ENCODE assay signal across 27 cellular contexts in genomic region chr6:31935829-31936228, GRCh38.
"Had no signal": no experiment of that assay in that cellular context is flagged by ENCODE, and none has a peak within 500 bp of the region (broad histone marks: within the 10 kb centered on the region; RNA-seq: fewer than 3 reads in every experiment).

No MANE protein-coding gene starts in this region.

- H3K9me3 Mint-ChIP-seq: activated CD4-positive, alpha-beta memory T cell treated with anti-CD3 and anti-CD28 coated beads for 36 hours; activated CD4-positive, alpha-beta T cell treated with anti-CD3 and anti-CD28 coated beads, Interleukin-2, amount 10 ng/mL, durations not matched to agents 7 days and 5 days; activated naive CD4-positive, alpha-beta T cell treated with anti-CD3 and anti-CD28 coated beads for 36 hours; activated naive CD8-positive, alpha-beta T cell treated with anti-CD3 and anti-CD28 coated beads, Interleukin-2, amount 10 ng/mL, durations not matched to agents 7 days and 5 days; activated T-cell treated with anti-CD3 and anti-CD28 coated beads, Interleukin-2, amount 50 U/mL, for 4 hours; T-cell had no signal

- H3K27ac ChIP-seq: adrenal gland, SK-N-MC had no signal

- ATAC-seq: activated T-cell treated with anti-CD3 and anti-CD28 coated beads, Interleukin-2, amount 50 U/mL, for 4 hours; Panc1; Right ventricle myocardium inferior; T-cell had no signal

- H3K4me3 Mint-ChIP-seq: activated CD4-positive, alpha-beta memory T cell treated with anti-CD3 and anti-CD28 coated beads for 36 hours; activated CD4-positive, alpha-beta T cell treated with anti-CD3 and anti-CD28 coated beads, Interleukin-2, amount 10 ng/mL, durations not matched to agents 7 days and 5 days; activated naive CD4-positive, alpha-beta T cell treated with anti-CD3 and anti-CD28 coated beads for 36 hours; activated naive CD8-positive, alpha-beta T cell treated with anti-CD3 and anti-CD28 coated beads, Interleukin-2, amount 10 ng/mL, durations not matched to agents 7 days and 5 days; activated T-cell treated with anti-CD3 and anti-CD28 coated beads, Interleukin-2, amount 50 U/mL, for 4 hours; T-cell had no signal

- H3K27ac Mint-ChIP-seq: activated CD4-positive, alpha-beta memory T cell treated with anti-CD3 and anti-CD28 coated beads for 36 hours; activated CD4-positive, alpha-beta T cell treated with anti-CD3 and anti-CD28 coated beads, Interleukin-2, amount 10 ng/mL, durations not matched to agents 7 days and 5 days; activated naive CD4-positive, alpha-beta T cell treated with anti-CD3 and anti-CD28 coated beads for 36 hours; activated naive CD8-positive, alpha-beta T cell treated with anti-CD3 and anti-CD28 coated beads, Interleukin-2, amount 10 ng/mL, durations not matched to agents 7 days and 5 days; T-cell had no signal

- H3K36me3 Mint-ChIP-seq: activated CD4-positive, alpha-beta memory T cell treated with anti-CD3 and anti-CD28 coated beads for 36 hours; activated naive CD8-positive, alpha-beta T cell treated with anti-CD3 and anti-CD28 coated beads, Interleukin-2, amount 10 ng/mL, durations not matched to agents 7 days and 5 days; T-cell had no signal

- H3K4me3 ChIP-seq: adrenal gland, SK-N-MC had no signal

- H3K27me3 ChIP-seq: adrenal gland had no signal

- H3K4me1 ChIP-seq: adrenal gland had no signal

- H3K4me1 Mint-ChIP-seq: activated CD4-positive, alpha-beta T cell treated with anti-CD3 and anti-CD28 coated beads, Interleukin-2, amount 10 ng/mL, durations not matched to agents 7 days and 5 days; T-cell had no signal

- H3K9me3 ChIP-seq: adrenal gland had no signal

- DNase-seq: activated CD4-positive, alpha-beta memory T cell treated with anti-CD3 and anti-CD28 coated beads for 36 hours; activated CD4-positive, alpha-beta T cell treated with anti-CD3 and anti-CD28 coated beads, Interleukin-2, amount 10 ng/mL, durations not matched to agents 7 days and 5 days; activated CD4-positive, CD25-positive, alpha-beta regulatory T cell; activated CD8-positive, alpha-beta memory T cell treated with anti-CD3 and anti-CD28 coated beads for 24 hours; activated gamma-delta T cell; activated naive CD4-positive, alpha-beta T cell treated with anti-CD3 and anti-CD28 coated beads for 36 hours; activated naive CD8-positive, alpha-beta T cell treated with anti-CD3 and anti-CD28 coated beads, Interleukin-2, amount 10 ng/mL, durations not matched to agents 7 days and 5 days; activated T-cell treated with anti-CD3 and anti-CD28 coated beads, Interleukin-2, amount 50 U/mL, for 4 hours; adrenal gland; anterior cingulate cortex; cerebellar nuclear complex; Kasumi-1; NCI-H1105 treated with DMSO at 0.1 percent for 48 hours; NCI-H1436 treated with DMSO at 0.1 percent for 48 hours; NCI-H187; NCI-H2081; NCI-H510A treated with DMSO at 0.1 percent for 48 hours; NCI-H69; NK-92 treated with Interleukin-12 subunit alpha and Interleukin-12 subunit beta, amount 100 ng/mL, for 24 hours; OCI-M1; RPMI8226; T-cell; T-helper 2 cell; T1000 had no signal

- H3K36me3 ChIP-seq: adrenal gland had no signal
